Comparison of ENCODE assay signal across 13 cellular contexts in genomic region chr16:27287051-27287811, GRCh38. TPM values are rescaled to one million over a fixed set of nuclear protein-coding genes. Genes with fewer than 3 reads are reported as not detected.
DNase-seq lines count a peak whose midpoint lies in the region; ATAC-seq and TF ChIP-seq lines count a peak whose summit lies in the region.
"Had no signal": no experiment of that assay in that cellular context is flagged by ENCODE, and none has a peak within 500 bp of the region (broad histone marks: within the 10 kb centered on the region; RNA-seq: fewer than 3 reads in every experiment).

No MANE protein-coding gene starts in this region.

- no peaks in the 10 kb centered on the region for H3K27me3 Mint-ChIP-seq in activated naive CD8-positive, alpha-beta T cell
- no peaks in the 10 kb centered on the region for H3K27me3 Mint-ChIP-seq in activated naive CD8-positive, alpha-beta T cell treated with anti-CD3 and anti-CD28 coated beads for 36 hours
- H3K27me3 Mint-ChIP-seq in activated T-helper 2 cell treated with anti-CD3 and anti-CD28 coated beads, Interferon-gamma antibody, Interleukin-2, Interleukin-4, amounts not matched to agents 10 μg/mL and 5 μg/mL and 100 μg/mL, durations not matched to agents 14 hours and 24 hours and 36 hours (ENCODE audit: low read depth) = no peaks in the 10 kb centered on the region
- peaks cover 2% of the 10 kb centered on the region for H3K27me3 Mint-ChIP-seq in glutamatergic neuron (ENCODE audit: unreplicated experiment)

- H3K27ac ChIP-seq in subcutaneous abdominal adipose tissue (ENCODE audit: low read depth, low read length) = peak overlapping the region; percentile 8

- H3K4me3 ChIP-seq in subcutaneous abdominal adipose tissue (ENCODE audit: low read depth in 1 of 5, low read length in 5 of 5) = no peak overlapping the region
- H3K4me3 ChIP-seq: tibial nerve had no signal

- H3K36me3 Mint-ChIP-seq in activated naive CD8-positive, alpha-beta T cell = no peaks in the 10 kb centered on the region
- peaks cover 3% of the 10 kb centered on the region for H3K36me3 Mint-ChIP-seq in activated naive CD8-positive, alpha-beta T cell treated with anti-CD3 and anti-CD28 coated beads for 36 hours
- peaks cover 80% of the 10 kb centered on the region for H3K36me3 Mint-ChIP-seq in activated T-helper 2 cell treated with anti-CD3 and anti-CD28 coated beads, Interferon-gamma antibody, Interleukin-2, Interleukin-4, amounts not matched to agents 10 μg/mL and 5 μg/mL and 100 μg/mL, durations not matched to agents 14 hours and 24 hours and 36 hours (ENCODE audit: low read depth)
- peaks cover 4% of the 10 kb centered on the region for H3K36me3 Mint-ChIP-seq in glutamatergic neuron (ENCODE audit: unreplicated experiment)

- in situ Hi-C loops in GM13977 (cut with MboI; ENCODE audit: low pct_unique_long_range_greater_than_20kb, low sequenced_read_pairs, unreplicated experiment) = no loop called here

- H3K27ac Mint-ChIP-seq in activated naive CD8-positive, alpha-beta T cell = peak overlapping the region; percentile 54
- H3K27ac Mint-ChIP-seq in activated naive CD8-positive, alpha-beta T cell treated with anti-CD3 and anti-CD28 coated beads for 36 hours = no peak overlapping the region
- peak overlapping the region; percentile 42 for H3K27ac Mint-ChIP-seq in activated T-helper 2 cell treated with anti-CD3 and anti-CD28 coated beads, Interferon-gamma antibody, Interleukin-2, Interleukin-4, amounts not matched to agents 10 μg/mL and 5 μg/mL and 100 μg/mL, durations not matched to agents 14 hours and 24 hours and 36 hours
- no peak overlapping the region for H3K27ac Mint-ChIP-seq in glutamatergic neuron (ENCODE audit: unreplicated experiment)

- no peak for DNase-seq in activated naive CD8-positive, alpha-beta T cell treated with anti-CD3 and anti-CD28 coated beads for 36 hours
- no peak for DNase-seq in activated T-helper 2 cell treated with anti-CD3 and anti-CD28 coated beads, Interferon-gamma antibody, Interleukin-2, Interleukin-4, amounts not matched to agents 10 μg/mL and 5 μg/mL and 100 μg/mL, durations not matched to agents 14 hours and 24 hours and 36 hours (ENCODE audit: low spot score)
- DNase-seq in left lobe of liver (ENCODE audit: low spot score) = peak; percentile 23
- no peak for DNase-seq in glutamatergic neuron
- DNase-seq in GM20000 (ENCODE audit: low spot score) = no peak
- no peak for DNase-seq in GM13977 (ENCODE audit: low spot score)
- DNase-seq: activated T-cell treated with anti-CD3 and anti-CD28 coated beads, Interleukin-2, amount 50 U/mL, for 4 hours; effector CD8-positive, alpha-beta T cell; NCI-H1048; occipital lobe had no signal

- no peak overlapping the region for H3K9ac ChIP-seq in subcutaneous abdominal adipose tissue (ENCODE audit: low read length in 5 of 5)

- H3K27me3 ChIP-seq in subcutaneous abdominal adipose tissue (ENCODE audit: control insufficient read depth in 5 of 5, insufficient read depth in 4 of 5, low read length in 5 of 5) = peaks cover 0 to 2% (median 0%) of the 10 kb centered on the region in 5 donors
- H3K27me3 ChIP-seq: tibial nerve had no signal

- no peak for TF ChIP-seq CTCF in glutamatergic neuron (IDR thresholded peaks at IDR 0.05; ENCODE audit: partially characterized antibody, unreplicated experiment)
- TF ChIP-seq CTCF in GM20000 (IDR thresholded peaks at IDR 0.05; ENCODE audit: extremely low read depth, missing control alignments) = no peak
- TF ChIP-seq CTCF in GM13977 (IDR thresholded peaks at IDR 0.05; ENCODE audit: extremely low read depth, insufficient read depth, missing control alignments) = no peak

- no peaks in the 10 kb centered on the region for H3K9me3 ChIP-seq in subcutaneous abdominal adipose tissue (ENCODE audit: control insufficient read depth in 5 of 5, low read length in 5 of 5)
- H3K9me3 ChIP-seq: tibial nerve had no signal

- H3K4me1 Mint-ChIP-seq in activated naive CD8-positive, alpha-beta T cell (ENCODE audit: low read depth) = peaks cover 64% of the 10 kb centered on the region
- H3K4me1 Mint-ChIP-seq in activated naive CD8-positive, alpha-beta T cell treated with anti-CD3 and anti-CD28 coated beads for 36 hours = peaks cover 46% of the 10 kb centered on the region
- H3K4me1 Mint-ChIP-seq in activated T-helper 2 cell treated with anti-CD3 and anti-CD28 coated beads, Interferon-gamma antibody, Interleukin-2, Interleukin-4, amounts not matched to agents 10 μg/mL and 5 μg/mL and 100 μg/mL, durations not matched to agents 14 hours and 24 hours and 36 hours (ENCODE audit: low read depth) = peaks cover 79% of the 10 kb centered on the region
- H3K4me1 Mint-ChIP-seq in glutamatergic neuron (ENCODE audit: low read depth, unreplicated experiment) = no peaks in the 10 kb centered on the region

- H3K9me3 Mint-ChIP-seq in activated naive CD8-positive, alpha-beta T cell (ENCODE audit: low read depth) = no peaks in the 10 kb centered on the region
- H3K9me3 Mint-ChIP-seq in activated naive CD8-positive, alpha-beta T cell treated with anti-CD3 and anti-CD28 coated beads for 36 hours = peaks cover 4% of the 10 kb centered on the region
- H3K9me3 Mint-ChIP-seq in activated T-helper 2 cell treated with anti-CD3 and anti-CD28 coated beads, Interferon-gamma antibody, Interleukin-2, Interleukin-4, amounts not matched to agents 10 μg/mL and 5 μg/mL and 100 μg/mL, durations not matched to agents 14 hours and 24 hours and 36 hours = peaks cover 5% of the 10 kb centered on the region
- peaks cover 4% of the 10 kb centered on the region for H3K9me3 Mint-ChIP-seq in glutamatergic neuron (ENCODE audit: unreplicated experiment)
- H3K9me3 Mint-ChIP-seq: activated T-cell treated with anti-CD3 and anti-CD28 coated beads, Interleukin-2, amount 50 U/mL, for 4 hours had no signal

- H3K4me1 ChIP-seq in subcutaneous abdominal adipose tissue (ENCODE audit: control insufficient read depth in 5 of 5, insufficient read depth in 5 of 5, low read length in 5 of 5) = peaks cover 0 to 18% (median 5%) of the 10 kb centered on the region in 5 donors
- H3K4me1 ChIP-seq: tibial nerve had no signal

- no peak overlapping the region for H3K4me3 Mint-ChIP-seq in activated naive CD8-positive, alpha-beta T cell
- H3K4me3 Mint-ChIP-seq in activated naive CD8-positive, alpha-beta T cell treated with anti-CD3 and anti-CD28 coated beads for 36 hours = no peak overlapping the region
- no peak overlapping the region for H3K4me3 Mint-ChIP-seq in activated T-helper 2 cell treated with anti-CD3 and anti-CD28 coated beads, Interferon-gamma antibody, Interleukin-2, Interleukin-4, amounts not matched to agents 10 μg/mL and 5 μg/mL and 100 μg/mL, durations not matched to agents 14 hours and 24 hours and 36 hours (ENCODE audit: low read depth)
- H3K4me3 Mint-ChIP-seq in glutamatergic neuron (ENCODE audit: unreplicated experiment) = no peak overlapping the region
- H3K4me3 Mint-ChIP-seq: activated T-cell treated with anti-CD3 and anti-CD28 coated beads, Interleukin-2, amount 50 U/mL, for 4 hours had no signal

- intact Hi-C loops in activated T-helper 2 cell treated with anti-CD3 and anti-CD28 coated beads, Interferon-gamma antibody, Interleukin-2, Interleukin-4, amounts not matched to agents 10 μg/mL and 5 μg/mL and 100 μg/mL, durations not matched to agents 14 hours and 24 hours and 36 hours (cut with micrococcal nuclease) = no loop called here

- ATAC-seq in left lobe of liver = no peak
- ATAC-seq: activated T-cell treated with anti-CD3 and anti-CD28 coated beads, Interleukin-2, amount 50 U/mL, for 4 hours had no signal

- H3K36me3 ChIP-seq in subcutaneous abdominal adipose tissue (ENCODE audit: control insufficient read depth in 5 of 5, insufficient read depth in 5 of 5, low read length in 5 of 5) = no peaks in the 10 kb centered on the region
- H3K36me3 ChIP-seq: tibial nerve had no signal

RNA-seq across cellular contexts. Expression of gene NSMCE1, which starts 18.7 kb away (rescaled TPM):
- total RNA-seq in activated naive CD8-positive, alpha-beta T cell treated with anti-CD3 and anti-CD28 coated beads for 36 hours = 100 to 1,000 TPM; 133 to 146 TPM
- 186 and 189 TPM in 2 replicates for total RNA-seq in activated T-helper 2 cell treated with anti-CD3 and anti-CD28 coated beads, Interferon-gamma antibody, Interleukin-2, Interleukin-4, amounts not matched to agents 10 μg/mL and 5 μg/mL and 100 μg/mL, durations not matched to agents 14 hours and 24 hours and 36 hours
- total RNA-seq in left lobe of liver = 27.9 TPM
- 32.7 TPM for total RNA-seq in glutamatergic neuron (ENCODE audit: unreplicated experiment)

RNA-seq across cellular contexts. Expression of gene IL4R, which starts 26.5 kb away (rescaled TPM):
- total RNA-seq in activated naive CD8-positive, alpha-beta T cell treated with anti-CD3 and anti-CD28 coated beads for 36 hours = 100 to 1,000 TPM; 183 to 190 TPM
- total RNA-seq in activated T-helper 2 cell treated with anti-CD3 and anti-CD28 coated beads, Interferon-gamma antibody, Interleukin-2, Interleukin-4, amounts not matched to agents 10 μg/mL and 5 μg/mL and 100 μg/mL, durations not matched to agents 14 hours and 24 hours and 36 hours = 434 and 437 TPM in 2 replicates
- total RNA-seq in left lobe of liver (51.4 TPM), glutamatergic neuron (ENCODE audit: unreplicated experiment) (10.8 TPM)

Comparison
In these comparisons a context has a peak if more than half of its experiments do, and no peak if none do; other contexts are left out.
1. H3K27ac Mint-ChIP-seq: peak in activated naive CD8-positive, alpha-beta T cell (single experiment) and activated T-helper 2 cell treated with anti-CD3 and anti-CD28 coated beads, Interferon-gamma antibody, Interleukin-2, Interleukin-4, amounts not matched to agents 10 μg/mL and 5 μg/mL and 100 μg/mL, durations not matched to agents 14 hours and 24 hours and 36 hours (single experiment); none in activated naive CD8-positive, alpha-beta T cell treated with anti-CD3 and anti-CD28 coated beads for 36 hours (single experiment) and glutamatergic neuron (single experiment).